1 cellular context compared by ENCODE assay signal in the genomic region with DNA sequence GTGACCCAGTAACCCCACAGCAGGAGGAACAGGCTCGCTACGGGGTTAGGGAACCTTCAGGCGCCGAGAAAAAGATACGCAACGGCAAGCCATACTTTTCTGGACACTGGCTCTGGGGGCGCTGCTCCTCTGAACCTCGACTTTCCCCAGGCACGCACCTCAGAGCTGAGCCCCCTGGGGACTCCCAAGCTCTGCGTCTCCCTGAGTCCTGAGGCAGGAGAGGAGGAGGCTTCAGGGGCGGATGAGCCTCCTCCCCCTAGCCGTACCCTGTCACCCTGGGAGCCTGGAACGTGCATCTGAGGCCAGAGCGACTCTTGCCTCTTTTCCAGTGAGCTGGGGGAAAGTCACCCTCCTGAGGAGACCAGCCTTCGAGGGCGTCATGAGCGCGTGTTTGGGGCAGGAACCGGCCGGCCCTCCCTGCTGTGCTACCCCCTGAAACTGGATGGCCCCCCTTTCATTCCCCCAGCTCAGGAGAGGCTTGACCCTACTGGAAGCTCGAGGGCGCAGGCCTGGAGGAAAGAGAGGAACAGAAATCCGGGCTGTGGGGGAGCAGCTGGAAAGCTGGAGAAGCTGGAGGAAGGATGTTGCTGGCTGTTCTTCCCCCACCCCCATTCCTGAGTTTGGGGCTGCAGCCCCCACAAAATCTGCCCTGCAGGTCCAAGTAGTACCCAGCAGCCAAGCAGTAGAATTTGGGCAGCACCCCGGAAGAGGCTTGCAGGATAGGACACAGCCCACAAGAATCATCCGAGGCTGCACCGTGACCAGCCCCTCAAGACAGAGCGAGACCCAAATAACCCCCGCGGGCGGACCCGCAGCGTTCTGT.
TF ChIP-seq lines count a peak whose summit lies in the region.

No MANE protein-coding gene starts in this region.

TF ChIP-seq in HEK293, 187 proteins besides CTCF, POLR2A, EP300 and RAD21 (continued from another document):
- TF ChIP-seq MZF1 (tag by site-specific recombination; IDR thresholded peaks at IDR 0.05; ENCODE audit: borderline replicate concordance), result no peak
- TF ChIP-seq ZFP37 (tag by site-specific recombination; IDR thresholded peaks at IDR 0.05), result no peak
- no peak for TF ChIP-seq ZNF544 (tag by site-specific recombination; IDR thresholded peaks at IDR 0.05)
- TF ChIP-seq, protein P1, sequence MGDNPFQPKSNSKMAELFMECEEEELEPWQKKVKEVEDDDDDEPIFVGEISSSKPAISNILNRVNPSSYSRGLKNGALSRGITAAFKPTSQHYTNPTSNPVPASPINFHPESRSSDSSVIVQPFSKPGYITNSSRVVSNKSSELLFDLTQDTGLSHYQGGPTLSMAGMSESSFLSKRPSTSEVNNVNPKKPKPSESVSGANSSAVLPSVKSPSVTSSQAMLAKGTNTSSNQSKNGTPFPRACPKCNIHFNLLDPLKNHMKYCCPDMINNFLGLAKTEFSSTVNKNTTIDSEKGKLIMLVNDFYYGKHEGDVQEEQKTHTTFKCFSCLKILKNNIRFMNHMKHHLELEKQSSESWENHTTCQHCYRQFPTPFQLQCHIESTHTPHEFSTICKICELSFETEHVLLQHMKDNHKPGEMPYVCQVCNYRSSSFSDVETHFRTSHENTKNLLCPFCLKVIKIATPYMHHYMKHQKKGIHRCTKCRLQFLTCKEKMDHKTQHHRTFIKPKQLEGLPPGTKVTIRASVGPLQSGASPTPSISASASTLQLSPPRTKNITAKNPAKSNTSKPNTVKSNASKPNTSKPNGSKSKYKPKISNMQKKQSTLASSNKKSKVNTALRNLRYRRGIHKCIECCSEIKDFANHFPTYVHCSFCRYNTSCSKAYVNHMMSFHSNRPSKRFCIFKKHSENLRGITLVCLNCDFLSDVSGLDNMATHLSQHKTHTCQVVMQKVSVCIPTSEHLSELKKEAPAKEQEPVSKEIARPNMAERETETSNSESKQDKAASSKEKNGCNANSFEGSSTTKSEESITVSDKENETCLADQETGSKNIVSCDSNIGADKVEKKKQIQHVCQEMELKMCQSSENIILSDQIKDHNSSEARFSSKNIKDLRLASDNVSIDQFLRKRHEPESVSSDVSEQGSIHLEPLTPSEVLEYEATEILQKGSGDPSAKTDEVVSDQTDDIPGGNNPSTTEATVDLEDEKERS (tag by site-specific recombination; IDR thresholded peaks at IDR 0.05), result no peak
- 0 out of 2 replicates have a peak, but pooled peaks have one; percentile 10 for TF ChIP-seq ZNF600 (tag by site-specific recombination; IDR thresholded peaks at IDR 0.05)
- TF ChIP-seq, protein P2, sequence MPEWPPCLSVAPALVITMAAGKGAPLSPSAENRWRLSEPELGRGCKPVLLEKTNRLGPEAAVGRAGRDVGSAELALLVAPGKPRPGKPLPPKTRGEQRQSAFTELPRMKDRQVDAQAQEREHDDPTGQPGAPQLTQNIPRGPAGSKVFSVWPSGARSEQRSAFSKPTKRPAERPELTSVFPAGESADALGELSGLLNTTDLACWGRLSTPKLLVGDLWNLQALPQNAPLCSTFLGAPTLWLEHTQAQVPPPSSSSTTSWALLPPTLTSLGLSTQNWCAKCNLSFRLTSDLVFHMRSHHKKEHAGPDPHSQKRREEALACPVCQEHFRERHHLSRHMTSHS (tag by site-specific recombination; IDR thresholded peaks at IDR 0.05), result no peak
